1 cellular context compared by ENCODE assay signal in genomic region chr10:89414879-89415821, GRCh38.
TF ChIP-seq lines count a peak whose summit lies in the region.

No MANE protein-coding gene starts in this region.

TF ChIP-seq in HEK293, 187 proteins besides CTCF, POLR2A, EP300 and RAD21 (continued from another document and continues in another):
- TF ChIP-seq, protein P1, sequence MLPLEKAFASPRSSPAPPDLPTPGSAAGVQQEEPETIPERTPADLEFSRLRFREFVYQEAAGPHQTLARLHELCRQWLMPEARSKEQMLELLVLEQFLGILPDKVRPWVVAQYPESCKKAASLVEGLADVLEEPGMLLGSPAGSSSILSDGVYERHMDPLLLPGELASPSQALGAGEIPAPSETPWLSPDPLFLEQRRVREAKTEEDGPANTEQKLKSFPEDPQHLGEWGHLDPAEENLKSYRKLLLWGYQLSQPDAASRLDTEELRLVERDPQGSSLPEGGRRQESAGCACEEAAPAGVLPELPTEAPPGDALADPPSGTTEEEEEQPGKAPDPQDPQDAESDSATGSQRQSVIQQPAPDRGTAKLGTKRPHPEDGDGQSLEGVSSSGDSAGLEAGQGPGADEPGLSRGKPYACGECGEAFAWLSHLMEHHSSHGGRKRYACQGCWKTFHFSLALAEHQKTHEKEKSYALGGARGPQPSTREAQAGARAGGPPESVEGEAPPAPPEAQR (tag by site-specific recombination; IDR thresholded peaks at IDR 0.05) = no peak
- TF ChIP-seq ZNF223 (tag by site-specific recombination; IDR thresholded peaks at IDR 0.05) (no peak), ZNF791 (tag by site-specific recombination; IDR thresholded peaks at IDR 0.05) (no peak), HOXD13 (CRISPR knock-in tag; IDR thresholded peaks at IDR 0.05; ENCODE audit: borderline replicate concordance) (0 out of 2 replicates have a peak, but pooled peaks have one; percentile 12), ZNF10 (tag by site-specific recombination; IDR thresholded peaks at IDR 0.05) (no peak), ZNF830 (tag by site-specific recombination; IDR thresholded peaks at IDR 0.05; ENCODE audit: low read depth) (no peak), ZNF248 (tag by site-specific recombination; IDR thresholded peaks at IDR 0.05) (no peak), ZNF555 (tag by site-specific recombination; conservative IDR thresholded peaks at IDR 0.05) (no peak), ZNF558 (tag by site-specific recombination; IDR thresholded peaks at IDR 0.05) (no peak), HOXC10 (CRISPR knock-in tag; IDR thresholded peaks at IDR 0.05) (no peak), ZNF658 (tag by site-specific recombination; IDR thresholded peaks at IDR 0.05) (no peak), IKZF3 (tag by site-specific recombination; IDR thresholded peaks at IDR 0.05) (no peak), SALL2 (tag by site-specific recombination; IDR thresholded peaks at IDR 0.05; ENCODE audit: borderline replicate concordance) (no peak), ZNF423 (tag by site-specific recombination; IDR thresholded peaks at IDR 0.05) (no peak), ZNF350 (tag by site-specific recombination; IDR thresholded peaks at IDR 0.05) (no peak), EGR2 (tag by site-specific recombination; IDR thresholded peaks at IDR 0.05; ENCODE audit: low read depth) (no peak), ZNF624 (tag by site-specific recombination; IDR thresholded peaks at IDR 0.05) (no peak), PRDM2 (tag by site-specific recombination; IDR thresholded peaks at IDR 0.05; ENCODE audit: borderline replicate concordance) (no peak), ZNF391 (tag by site-specific recombination; IDR thresholded peaks at IDR 0.05; ENCODE audit: borderline replicate concordance, low read depth) (no peak), ZNF660 (tag by site-specific recombination; IDR thresholded peaks at IDR 0.05) (no peak), ZFP41 (tag by site-specific recombination; IDR thresholded peaks at IDR 0.05; ENCODE audit: borderline replicate concordance) (no peak), KLF1 (tag by site-specific recombination; IDR thresholded peaks at IDR 0.05) (peak; percentile 50; the same call in 1 of the 2 replicates), ZNF501 (tag by site-specific recombination; IDR thresholded peaks at IDR 0.05) (peak; percentile 86; the same call in 1 of the 2 replicates), ZNF2 (tag by site-specific recombination; IDR thresholded peaks at IDR 0.05) (peak; percentile 57; the same call in 1 of the 2 replicates), KLF9 (tag by site-specific recombination; IDR thresholded peaks at IDR 0.05; ENCODE audit: low read depth) (no peak), MEIS1 (CRISPR knock-in tag; IDR thresholded peaks at IDR 0.05; ENCODE audit: borderline replicate concordance) (no peak), SP2 (tag by site-specific recombination; IDR thresholded peaks at IDR 0.05) (no peak; the same call in 1 of the 2 replicates), GLIS2 (tag by site-specific recombination; IDR thresholded peaks at IDR 0.05) (peak; percentile 84), ZNF544 (tag by site-specific recombination; IDR thresholded peaks at IDR 0.05) (no peak), SP3 (tag by site-specific recombination; IDR thresholded peaks at IDR 0.05) (no peak; the same call in 1 of the 2 replicates), ZBTB20 (tag by site-specific recombination; IDR thresholded peaks at IDR 0.05) (peak; percentile 94), ZNF707 (tag by site-specific recombination; IDR thresholded peaks at IDR 0.05) (no peak)
- TF ChIP-seq, protein P2, sequence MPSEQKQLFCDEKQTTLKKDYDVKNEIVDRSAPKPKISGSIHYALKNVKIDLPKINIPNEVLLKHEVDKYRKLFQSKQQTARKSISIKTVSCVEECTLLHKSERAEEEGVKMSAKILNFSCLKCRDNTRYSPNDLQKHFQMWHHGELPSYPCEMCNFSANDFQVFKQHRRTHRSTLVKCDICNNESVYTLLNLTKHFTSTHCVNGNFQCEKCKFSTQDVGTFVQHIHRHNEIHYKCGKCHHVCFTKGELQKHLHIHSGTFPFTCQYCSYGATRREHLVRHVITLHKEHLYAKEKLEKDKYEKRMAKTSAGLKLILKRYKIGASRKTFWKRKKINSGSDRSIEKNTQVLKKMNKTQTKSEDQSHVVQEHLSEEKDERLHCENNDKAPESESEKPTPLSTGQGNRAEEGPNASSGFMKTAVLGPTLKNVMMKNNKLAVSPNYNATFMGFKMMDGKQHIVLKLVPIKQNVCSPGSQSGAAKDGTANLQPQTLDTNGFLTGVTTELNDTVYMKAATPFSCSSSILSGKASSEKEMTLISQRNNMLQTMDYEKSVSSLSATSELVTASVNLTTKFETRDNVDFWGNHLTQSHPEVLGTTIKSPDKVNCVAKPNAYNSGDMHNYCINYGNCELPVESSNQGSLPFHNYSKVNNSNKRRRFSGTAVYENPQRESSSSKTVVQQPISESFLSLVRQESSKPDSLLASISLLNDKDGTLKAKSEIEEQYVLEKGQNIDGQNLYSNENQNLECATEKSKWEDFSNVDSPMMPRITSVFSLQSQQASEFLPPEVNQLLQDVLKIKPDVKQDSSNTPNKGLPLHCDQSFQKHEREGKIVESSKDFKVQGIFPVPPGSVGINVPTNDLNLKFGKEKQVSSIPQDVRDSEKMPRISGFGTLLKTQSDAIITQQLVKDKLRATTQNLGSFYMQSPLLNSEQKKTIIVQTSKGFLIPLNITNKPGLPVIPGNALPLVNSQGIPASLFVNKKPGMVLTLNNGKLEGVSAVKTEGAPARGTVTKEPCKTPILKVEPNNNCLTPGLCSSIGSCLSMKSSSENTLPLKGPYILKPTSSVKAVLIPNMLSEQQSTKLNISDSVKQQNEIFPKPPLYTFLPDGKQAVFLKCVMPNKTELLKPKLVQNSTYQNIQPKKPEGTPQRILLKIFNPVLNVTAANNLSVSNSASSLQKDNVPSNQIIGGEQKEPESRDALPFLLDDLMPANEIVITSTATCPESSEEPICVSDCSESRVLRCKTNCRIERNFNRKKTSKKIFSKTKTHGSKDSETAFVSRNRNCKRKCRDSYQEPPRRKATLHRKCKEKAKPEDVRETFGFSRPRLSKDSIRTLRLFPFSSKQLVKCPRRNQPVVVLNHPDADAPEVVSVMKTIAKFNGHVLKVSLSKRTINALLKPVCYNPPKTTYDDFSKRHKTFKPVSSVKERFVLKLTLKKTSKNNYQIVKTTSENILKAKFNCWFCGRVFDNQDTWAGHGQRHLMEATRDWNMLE (tag by site-specific recombination; conservative IDR thresholded peaks at IDR 0.05; ENCODE audit: low read depth) = no peak
- TF ChIP-seq, protein P3, sequence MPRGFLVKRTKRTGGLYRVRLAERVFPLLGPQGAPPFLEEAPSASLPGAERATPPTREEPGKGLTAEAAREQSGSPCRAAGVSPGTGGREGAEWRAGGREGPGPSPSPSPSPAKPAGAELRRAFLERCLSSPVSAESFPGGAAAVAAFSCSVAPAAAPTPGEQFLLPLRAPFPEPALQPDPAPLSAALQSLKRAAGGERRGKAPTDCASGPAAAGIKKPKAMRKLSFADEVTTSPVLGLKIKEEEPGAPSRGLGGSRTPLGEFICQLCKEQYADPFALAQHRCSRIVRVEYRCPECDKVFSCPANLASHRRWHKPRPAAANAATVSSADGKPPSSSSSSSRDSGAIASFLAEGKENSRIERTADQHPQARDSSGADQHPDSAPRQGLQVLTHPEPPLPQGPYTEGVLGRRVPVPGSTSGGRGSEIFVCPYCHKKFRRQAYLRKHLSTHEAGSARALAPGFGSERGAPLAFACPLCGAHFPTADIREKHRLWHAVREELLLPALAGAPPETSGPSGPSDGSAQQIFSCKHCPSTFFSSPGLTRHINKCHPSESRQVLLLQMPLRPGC (tag by site-specific recombination; IDR thresholded peaks at IDR 0.05) = peak; percentile 38; the same call in 1 of the 2 replicates
- TF ChIP-seq, protein P4, sequence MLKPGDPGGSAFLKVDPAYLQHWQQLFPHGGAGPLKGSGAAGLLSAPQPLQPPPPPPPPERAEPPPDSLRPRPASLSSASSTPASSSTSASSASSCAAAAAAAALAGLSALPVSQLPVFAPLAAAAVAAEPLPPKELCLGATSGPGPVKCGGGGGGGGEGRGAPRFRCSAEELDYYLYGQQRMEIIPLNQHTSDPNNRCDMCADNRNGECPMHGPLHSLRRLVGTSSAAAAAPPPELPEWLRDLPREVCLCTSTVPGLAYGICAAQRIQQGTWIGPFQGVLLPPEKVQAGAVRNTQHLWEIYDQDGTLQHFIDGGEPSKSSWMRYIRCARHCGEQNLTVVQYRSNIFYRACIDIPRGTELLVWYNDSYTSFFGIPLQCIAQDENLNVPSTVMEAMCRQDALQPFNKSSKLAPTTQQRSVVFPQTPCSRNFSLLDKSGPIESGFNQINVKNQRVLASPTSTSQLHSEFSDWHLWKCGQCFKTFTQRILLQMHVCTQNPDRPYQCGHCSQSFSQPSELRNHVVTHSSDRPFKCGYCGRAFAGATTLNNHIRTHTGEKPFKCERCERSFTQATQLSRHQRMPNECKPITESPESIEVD (tag by site-specific recombination; IDR thresholded peaks at IDR 0.05) = no peak
- TF ChIP-seq, protein P5, sequence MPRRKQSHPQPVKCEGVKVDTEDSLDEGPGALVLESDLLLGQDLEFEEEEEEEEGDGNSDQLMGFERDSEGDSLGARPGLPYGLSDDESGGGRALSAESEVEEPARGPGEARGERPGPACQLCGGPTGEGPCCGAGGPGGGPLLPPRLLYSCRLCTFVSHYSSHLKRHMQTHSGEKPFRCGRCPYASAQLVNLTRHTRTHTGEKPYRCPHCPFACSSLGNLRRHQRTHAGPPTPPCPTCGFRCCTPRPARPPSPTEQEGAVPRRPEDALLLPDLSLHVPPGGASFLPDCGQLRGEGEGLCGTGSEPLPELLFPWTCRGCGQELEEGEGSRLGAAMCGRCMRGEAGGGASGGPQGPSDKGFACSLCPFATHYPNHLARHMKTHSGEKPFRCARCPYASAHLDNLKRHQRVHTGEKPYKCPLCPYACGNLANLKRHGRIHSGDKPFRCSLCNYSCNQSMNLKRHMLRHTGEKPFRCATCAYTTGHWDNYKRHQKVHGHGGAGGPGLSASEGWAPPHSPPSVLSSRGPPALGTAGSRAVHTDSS (tag by site-specific recombination; IDR thresholded peaks at IDR 0.05) = no peak
- TF ChIP-seq, protein P6, sequence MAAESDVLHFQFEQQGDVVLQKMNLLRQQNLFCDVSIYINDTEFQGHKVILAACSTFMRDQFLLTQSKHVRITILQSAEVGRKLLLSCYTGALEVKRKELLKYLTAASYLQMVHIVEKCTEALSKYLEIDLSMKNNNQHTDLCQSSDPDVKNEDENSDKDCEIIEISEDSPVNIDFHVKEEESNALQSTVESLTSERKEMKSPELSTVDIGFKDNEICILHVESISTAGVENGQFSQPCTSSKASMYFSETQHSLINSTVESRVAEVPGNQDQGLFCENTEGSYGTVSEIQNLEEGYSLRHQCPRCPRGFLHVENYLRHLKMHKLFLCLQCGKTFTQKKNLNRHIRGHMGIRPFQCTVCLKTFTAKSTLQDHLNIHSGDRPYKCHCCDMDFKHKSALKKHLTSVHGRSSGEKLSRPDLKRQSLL (tag by site-specific recombination; IDR thresholded peaks at IDR 0.05) = no peak
- TF ChIP-seq, protein P7, sequence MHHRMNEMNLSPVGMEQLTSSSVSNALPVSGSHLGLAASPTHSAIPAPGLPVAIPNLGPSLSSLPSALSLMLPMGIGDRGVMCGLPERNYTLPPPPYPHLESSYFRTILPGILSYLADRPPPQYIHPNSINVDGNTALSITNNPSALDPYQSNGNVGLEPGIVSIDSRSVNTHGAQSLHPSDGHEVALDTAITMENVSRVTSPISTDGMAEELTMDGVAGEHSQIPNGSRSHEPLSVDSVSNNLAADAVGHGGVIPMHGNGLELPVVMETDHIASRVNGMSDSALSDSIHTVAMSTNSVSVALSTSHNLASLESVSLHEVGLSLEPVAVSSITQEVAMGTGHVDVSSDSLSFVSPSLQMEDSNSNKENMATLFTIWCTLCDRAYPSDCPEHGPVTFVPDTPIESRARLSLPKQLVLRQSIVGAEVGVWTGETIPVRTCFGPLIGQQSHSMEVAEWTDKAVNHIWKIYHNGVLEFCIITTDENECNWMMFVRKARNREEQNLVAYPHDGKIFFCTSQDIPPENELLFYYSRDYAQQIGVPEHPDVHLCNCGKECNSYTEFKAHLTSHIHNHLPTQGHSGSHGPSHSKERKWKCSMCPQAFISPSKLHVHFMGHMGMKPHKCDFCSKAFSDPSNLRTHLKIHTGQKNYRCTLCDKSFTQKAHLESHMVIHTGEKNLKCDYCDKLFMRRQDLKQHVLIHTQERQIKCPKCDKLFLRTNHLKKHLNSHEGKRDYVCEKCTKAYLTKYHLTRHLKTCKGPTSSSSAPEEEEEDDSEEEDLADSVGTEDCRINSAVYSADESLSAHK (tag by site-specific recombination; IDR thresholded peaks at IDR 0.05) = no peak
